ENCODE assay signal across 7 cellular contexts in genomic region chr20:50146732-50147662, GRCh38. TPM values are rescaled to one million over a fixed set of nuclear protein-coding genes. Genes with fewer than 3 reads are reported as not detected.
DNase-seq lines count a peak whose midpoint lies in the region; ATAC-seq and TF ChIP-seq lines count a peak whose summit lies in the region.

No MANE protein-coding gene starts in this region.

- peak overlapping the region; percentile 21; the same call in 1 of the 2 replicates for H3K4me2 ChIP-seq in IMR-90 (ENCODE audit: low read depth, low read length)

- dilution Hi-C loops in IMR-90 (cut with HindIII; ENCODE audit: low sequenced_read_pairs, unreplicated experiment), result no loop called here

- no peaks in the 10 kb centered on the region for H3K27me3 ChIP-seq in IMR-90 (ENCODE audit: control insufficient read depth, insufficient read depth, low read length)
- H3K27me3 ChIP-seq in thoracic aorta (replicated peaks; ENCODE audit: insufficient read depth), result no peaks in the 10 kb centered on the region

- H4K91ac ChIP-seq in IMR-90 (ENCODE audit: insufficient read depth, low read depth, low read length), result peak overlapping the region; percentile 61

- 68% methylated on average over 5 of the region's 17 CpGs; no CpG with 5 or more reads in 1 of the 2 experiments for WGBS in IMR-90 (ENCODE audit: extremely low coverage in 2 of 2, insufficient read length in 1 of 2), 2 experiments

- TF ChIP-seq RAD21 in IMR-90 (IDR thresholded peaks at IDR 0.05; ENCODE audit: low read length), result no peak

- peaks cover 24 to 81% of the 10 kb centered on the region in 2 experiments for H3K79me1 ChIP-seq in IMR-90 (ENCODE audit: low read depth in 1 of 2, low read length in 2 of 2)

- H3K4me3 Mint-ChIP-seq in neural crest cell, result no peak overlapping the region

- peak overlapping the region; percentile 91 for H2AK9ac ChIP-seq in IMR-90 (replicated peaks; ENCODE audit: low read depth, low read length, poor library complexity)

- H3K4me1 ChIP-seq in IMR-90 (ENCODE audit: control insufficient read depth, insufficient read depth, low read length), result peaks cover 36% of the 10 kb centered on the region
- peaks cover 26 to 41% of the 10 kb centered on the region in 2 donors for H3K4me1 ChIP-seq in thoracic aorta (ENCODE audit: control insufficient read depth in 1 of 2, low read depth in 2 of 2)

- peak overlapping the region; percentile 75 for H3K14ac ChIP-seq in IMR-90 (replicated peaks; ENCODE audit: low read depth, low read length)

- H3K9me1 ChIP-seq in IMR-90 (ENCODE audit: insufficient read depth, low read length), result peaks cover 46% of the 10 kb centered on the region

- H3K27ac Mint-ChIP-seq in neural crest cell (ENCODE audit: unreplicated experiment), result peak overlapping the region; percentile 71

- H2BK15ac ChIP-seq in IMR-90 (ENCODE audit: low read depth, low read length), result peak overlapping the region; percentile 7; the same call in 1 of the 3 replicates

- peak overlapping the region; percentile 92 for H3K23ac ChIP-seq in IMR-90 (ENCODE audit: low read depth, low read length)

- peak overlapping the region; percentile 81 for H3K4ac ChIP-seq in IMR-90 (ENCODE audit: low read depth, low read length)

- TF ChIP-seq POLR2A in IMR-90 (IDR thresholded peaks at IDR 0.05; ENCODE audit: low read depth, low read length), result no peak

- ATAC-seq in GM19395 (IDR thresholded peaks at IDR 0.05; ENCODE audit: unreplicated experiment) (peak; percentile 73), IMR-90 (ENCODE audit: low read depth) (0 out of 2 replicates have a peak, but pooled peaks have one; percentile 9), thoracic aorta (ENCODE audit: insufficient number of reproducible peaks, low FRiP score, low read depth) (no peak)

- H3K36me3 ChIP-seq in IMR-90 (ENCODE audit: control insufficient read depth, insufficient read depth, low read length) (peaks cover 45% of the 10 kb centered on the region), thoracic aorta (peaks cover 8% of the 10 kb centered on the region)

- DNase-seq in IMR-90 (peak; percentile 43), neural crest cell (ENCODE audit: low read depth, low spot score) (no peak), thoracic aorta (ENCODE audit: low spot score) (no peak)
- peak; percentile 76 for DNase-seq in activated CD4-positive, alpha-beta T cell treated with anti-CD3 and anti-CD28 coated beads, Interleukin-2, amount 50 U/mL, for 1 hour
- DNase-seq in effector CD4-positive, alpha-beta T cell, result peak; percentile 70
- DNase-seq in NK-92 treated with Interleukin-12 subunit alpha and Interleukin-12 subunit beta, amount 100 ng/mL, for 24 hours (lab: John Stamatoyannopoulos, UW), result no peak

- in situ Hi-C loops in IMR-90 (cut with MboI; ENCODE audit: low sequenced_read_pairs), result no loop called here

- H3K9me3 Mint-ChIP-seq in neural crest cell, result no peaks in the 10 kb centered on the region

- H3K4me1 Mint-ChIP-seq in neural crest cell, result peaks cover 47% of the 10 kb centered on the region

- H3K18ac ChIP-seq in IMR-90 (ENCODE audit: low read depth, low read length), result peak overlapping the region; percentile 48; the same call in 1 of the 2 replicates

- peak overlapping the region; percentile 60 for H2BK120ac ChIP-seq in IMR-90 (ENCODE audit: low read depth, low read length)

- H2BK20ac ChIP-seq in IMR-90 (ENCODE audit: low read depth, low read length), result peak overlapping the region; percentile 43

- peak overlapping the region; percentile 38 for H3K27ac ChIP-seq in IMR-90 (ENCODE audit: insufficient read depth, low read length)
- H3K27ac ChIP-seq in thoracic aorta, result peak overlapping the region; percentile 36 to 52

- peak overlapping the region; percentile 40 for H2AFZ ChIP-seq in IMR-90 (replicated peaks; ENCODE audit: low read length, poor library complexity)

- TF ChIP-seq CTCF in IMR-90 (conservative IDR thresholded peaks at IDR 0.05; ENCODE audit: low read depth, low read length) (no peak), neural crest cell (conservative IDR thresholded peaks at IDR 0.05) (no peak), thoracic aorta (IDR thresholded peaks at IDR 0.05) (no peak)

- H3K4me3 ChIP-seq in IMR-90 (ENCODE audit: insufficient read depth, low read depth, low read length) (no peak overlapping the region), thoracic aorta (no peak overlapping the region)

- H4K20me1 ChIP-seq in IMR-90 (ENCODE audit: insufficient read depth, low read length), result peaks cover 69% of the 10 kb centered on the region

- peak overlapping the region; percentile 87 for H2BK5ac ChIP-seq in IMR-90 (ENCODE audit: low read depth, low read length, poor library complexity, severe bottlenecking)

- H3K27me3 Mint-ChIP-seq in neural crest cell (ENCODE audit: low read depth), result no peaks in the 10 kb centered on the region

- peak overlapping the region; percentile 24 to 85; a peak in 3 of 4 replicates for H4K8ac ChIP-seq in IMR-90 (ENCODE audit: low read depth in 2 of 2, low read length in 2 of 2)

- peak overlapping the region; percentile 88 for H2AK5ac ChIP-seq in IMR-90 (ENCODE audit: low read depth, low read length)

- peak overlapping the region; percentile 84 for H4K5ac ChIP-seq in IMR-90 (ENCODE audit: low read depth, low read length)

- H3K9me3 ChIP-seq in IMR-90 (ENCODE audit: control insufficient read depth, insufficient read depth, low read length), result no peaks in the 10 kb centered on the region
- no peaks in the 10 kb centered on the region for H3K9me3 ChIP-seq in thoracic aorta

- POLR2A ChIA-PET in IMR-90 (lab: Charles Lee; ENCODE audit: unreplicated experiment), result interaction anchor here (0.6 kb wide), 1 partner anchor 170 kb away, joined by 5 read pairs; no protein-coding TSS in a partner anchor

- BruUV-seq in IMR-90 (replicated peaks; lab: Mats Ljungman, UMichigan), result no TSS peak

- intact Hi-C loops in IMR-90 (cut with micrococcal nuclease), result no loop called here

- peak overlapping the region; percentile 1; the same call in 1 of the 2 replicates for H3K56ac ChIP-seq in IMR-90 (ENCODE audit: extremely low read depth, insufficient read depth, low read length)

- peaks cover 7% of the 10 kb centered on the region for H3K36me3 Mint-ChIP-seq in neural crest cell (ENCODE audit: low read depth)

- no peak overlapping the region for H3K9ac ChIP-seq in IMR-90 (ENCODE audit: low read depth, low read length)

- CTCF ChIA-PET in IMR-90 (lab: Yijun Ruan, JAX), result no interaction called here

TF ChIP-seq in IMR-90, 13 proteins besides CTCF, POLR2A, EP300 and RAD21:
- TF ChIP-seq RCOR1 (IDR thresholded peaks at IDR 0.05; ENCODE audit: insufficient replicate concordance, low read length) (no peak), SMC3 (IDR thresholded peaks at IDR 0.05; ENCODE audit: low read depth, low read length) (no peak), FOS (IDR thresholded peaks at IDR 0.05; ENCODE audit: low read depth, low read length) (no peak), ELK1 (IDR thresholded peaks at IDR 0.05; ENCODE audit: borderline replicate concordance, low read depth, low read length) (no peak), CEBPB (IDR thresholded peaks at IDR 0.05; ENCODE audit: low read depth, low read length) (no peak), MXI1 (IDR thresholded peaks at IDR 0.05; ENCODE audit: borderline replicate concordance, low read depth, low read length) (no peak), BHLHE40 (IDR thresholded peaks at IDR 0.05; ENCODE audit: low read depth, low read length) (no peak), NFE2L2 (IDR thresholded peaks at IDR 0.05; ENCODE audit: low read depth, low read length) (no peak), MAFK (IDR thresholded peaks at IDR 0.05; ENCODE audit: low read depth, low read length) (no peak), RFX5 (IDR thresholded peaks at IDR 0.05; ENCODE audit: low read depth, low read length) (no peak), MAZ (IDR thresholded peaks at IDR 0.05; ENCODE audit: borderline replicate concordance, low read depth, low read length) (no peak), USF2 (IDR thresholded peaks at IDR 0.05; ENCODE audit: low read depth, low read length) (no peak), CHD1 (IDR thresholded peaks at IDR 0.05; ENCODE audit: low read depth, low read length) (no peak)

RNA-seq across cellular contexts. Expression of gene PEDS1, which starts 6.5 kb away (rescaled TPM):
- total RNA-seq in IMR-90 (2012; rRNA removed) (24.0 and 25.3 TPM in 2 replicates), neural crest cell (26.1 and 29.1 TPM in 2 replicates), thoracic aorta (10 to 100 TPM; 21.2 to 34.3 TPM)
- polyA plus RNA-seq in IMR-90 (2012; rRNA removed), result 59.9 and 67.6 TPM in 2 replicates
- polyA plus RNA-seq in IMR-90 (2012; cell fraction: cytosol; rRNA removed), result 26.9 and 58.5 TPM in 2 replicates
- polyA plus RNA-seq in IMR-90 (2012; cell fraction: nucleus; rRNA removed; ENCODE audit: low replicate concordance), result 24.5 and 45.9 TPM in 2 replicates

RNA-seq across cellular contexts. Expression of gene UBE2V1, which starts 34.0 kb away (rescaled TPM):
- total RNA-seq in IMR-90 (2012; rRNA removed) (20.1 and 41.4 TPM in 2 replicates), neural crest cell (147 and 177 TPM in 2 replicates), thoracic aorta (10 to 100 TPM; 91.7 to 98.4 TPM)
- polyA plus RNA-seq in IMR-90 (2012; rRNA removed), result 128 and 138 TPM in 2 replicates
- 46.2 and 74.3 TPM in 2 replicates for polyA plus RNA-seq in IMR-90 (2012; cell fraction: cytosol; rRNA removed)
- polyA plus RNA-seq in IMR-90 (2012; cell fraction: nucleus; rRNA removed; ENCODE audit: low replicate concordance), result 37.1 and 141 TPM in 2 replicates

RNA-seq across cellular contexts. Expression of gene CEBPB, which starts 43.6 kb away (rescaled TPM):
- total RNA-seq in IMR-90 (2012; rRNA removed) (3.4 and 6.9 TPM in 2 replicates), neural crest cell (7.6 and 7.8 TPM in 2 replicates), thoracic aorta (100 to 1,000 TPM; 113 to 255 TPM)
- 17.4 and 33.6 TPM in 2 replicates for polyA plus RNA-seq in IMR-90 (2012; rRNA removed)
- polyA plus RNA-seq in IMR-90 (2012; cell fraction: cytosol; rRNA removed), result 18.5 and 103 TPM in 2 replicates
- polyA plus RNA-seq in IMR-90 (2012; cell fraction: nucleus; rRNA removed; ENCODE audit: low replicate concordance), result 98.3 and 167 TPM in 2 replicates

Comparison
In these comparisons a context has a peak if more than half of its experiments do, and no peak if none do; other contexts are left out.
1. DNase-seq: peak in IMR-90 (single experiment), activated CD4-positive, alpha-beta T cell treated with anti-CD3 and anti-CD28 coated beads, Interleukin-2, amount 50 U/mL, for 1 hour (single experiment) and effector CD4-positive, alpha-beta T cell (single experiment); none in neural crest cell (single experiment), thoracic aorta (single experiment) and NK-92 treated with Interleukin-12 subunit alpha and Interleukin-12 subunit beta, amount 100 ng/mL, for 24 hours (single experiment).
2. RNA of gene CEBPB, which starts 43.6 kb away (total RNA-seq): 113 to 255 TPM in thoracic aorta; 7.6 to 7.8 TPM in neural crest cell and 3.4 to 6.9 TPM in IMR-90; every median in the first group is over 10 times any median in the second.